Comparison of ENCODE assay signal across 17 cellular contexts in genomic region chr10:113169111-113169510, GRCh38.
DNase-seq lines count a peak whose midpoint lies in the region; ATAC-seq and TF ChIP-seq lines count a peak whose summit lies in the region.
"Had no signal": no experiment of that assay in that cellular context is flagged by ENCODE, and none has a peak within 500 bp of the region (broad histone marks: within the 10 kb centered on the region; RNA-seq: fewer than 3 reads in every experiment).

No MANE protein-coding gene starts in this region.

- H3K4me1 Mint-ChIP-seq in endodermal cell = peaks cover 20% of the 10 kb centered on the region

- H3K27me3 Mint-ChIP-seq in endodermal cell (ENCODE audit: insufficient read depth) = no peaks in the 10 kb centered on the region

- H2BK5ac ChIP-seq in trophoblast cell (ENCODE audit: low read depth, low read length, poor library complexity) = peak overlapping the region; percentile 7

- H3K36me3 ChIP-seq in BLaER1 treated with 17β-estradiol and CSF1 and Interleukin-3, amounts not matched to agents 10 nM and 100 nM = peaks cover 16 to 45% (median 33%) of the 10 kb centered on the region in 11 experiments
- H3K36me3 ChIP-seq in HUES48 (ENCODE audit: control insufficient read depth, insufficient read depth, low read length) = peaks cover 12% of the 10 kb centered on the region
- H3K36me3 ChIP-seq in endodermal cell (ENCODE audit: control insufficient read depth, insufficient read depth, low read length) = peaks cover 39% of the 10 kb centered on the region
- peaks cover 7 to 9% of the 10 kb centered on the region in 2 experiments for H3K36me3 ChIP-seq in trophoblast cell (ENCODE audit: control insufficient read depth in 1 of 2, insufficient read depth in 2 of 2, low read length in 2 of 2)

- H3K23ac ChIP-seq in trophoblast cell (ENCODE audit: low read length) = no peak overlapping the region

- H2AK5ac ChIP-seq in trophoblast cell (ENCODE audit: low read length) = no peak overlapping the region

- no peak overlapping the region for H2BK12ac ChIP-seq in trophoblast cell (ENCODE audit: low read length)

- H3K9ac ChIP-seq in BLaER1 treated with 17β-estradiol and CSF1 and Interleukin-3, amounts not matched to agents 10 nM and 100 nM = peak overlapping the region in 1 of 11 experiments; percentile 3; a peak in 1 of 22 replicates
- H3K9ac ChIP-seq in HUES48 (ENCODE audit: low read depth, low read length) (no peak overlapping the region), endodermal cell (ENCODE audit: extremely low read depth, low read length, poor library complexity, severe bottlenecking) (no peak overlapping the region), trophoblast cell (ENCODE audit: low read length) (no peak overlapping the region)

- no peaks in the 10 kb centered on the region for H4K20me1 ChIP-seq in BLaER1 treated with 17β-estradiol and CSF1 and Interleukin-3, amounts not matched to agents 10 nM and 100 nM

- no peak overlapping the region for H3K4me3 Mint-ChIP-seq in endodermal cell
- H3K4me3 Mint-ChIP-seq: CD8-positive, alpha-beta T cell had no signal

- H3K36me3 Mint-ChIP-seq in endodermal cell (ENCODE audit: low read depth) = peaks cover 35% of the 10 kb centered on the region

- no peak overlapping the region for H4K8ac ChIP-seq in trophoblast cell (ENCODE audit: low read depth, low read length)

- no peak for TF ChIP-seq CTCF in endodermal cell (conservative IDR thresholded peaks at IDR 0.05)

- peak overlapping the region; percentile 95 for H4K91ac ChIP-seq in trophoblast cell (ENCODE audit: low read depth, low read length)

- peak overlapping the region; percentile 10 for H3K27ac Mint-ChIP-seq in endodermal cell
- H3K27ac Mint-ChIP-seq: CD8-positive, alpha-beta T cell had no signal

- peak overlapping the region; percentile 36 for H2BK120ac ChIP-seq in trophoblast cell (ENCODE audit: insufficient read depth, low read length, poor library complexity)

- no peaks in the 10 kb centered on the region for H3K27me3 ChIP-seq in BLaER1 treated with 17β-estradiol and CSF1 and Interleukin-3, amounts not matched to agents 10 nM and 100 nM
- no peaks in the 10 kb centered on the region for H3K27me3 ChIP-seq in HUES48 (ENCODE audit: control insufficient read depth, insufficient read depth, low read length)
- no peaks in the 10 kb centered on the region for H3K27me3 ChIP-seq in endodermal cell (ENCODE audit: control insufficient read depth, insufficient read depth, low read length, poor library complexity, severe bottlenecking)
- H3K27me3 ChIP-seq in trophoblast cell (ENCODE audit: insufficient read depth, low read length) = no peaks in the 10 kb centered on the region

- no peak overlapping the region for H3K4ac ChIP-seq in trophoblast cell (ENCODE audit: low read depth, low read length)

- no peak overlapping the region for H3K4me3 ChIP-seq in BLaER1 treated with 17β-estradiol and CSF1 and Interleukin-3, amounts not matched to agents 10 nM and 100 nM
- H3K4me3 ChIP-seq in HUES48 (ENCODE audit: low read depth, low read length) = no peak overlapping the region
- H3K4me3 ChIP-seq in endodermal cell (ENCODE audit: low read length) = no peak overlapping the region
- H3K4me3 ChIP-seq in trophoblast cell (ENCODE audit: low read depth, low read length) = no peak overlapping the region

- no peak for ATAC-seq in HG03378 (IDR thresholded peaks at IDR 0.05; ENCODE audit: unreplicated experiment)
- ATAC-seq: CD8-positive, alpha-beta T cell; Right ventricle myocardium inferior; SK-N-SH treated with all-trans-retinoic acid at 6 μM for 48 hours had no signal

- peaks cover 21% of the 10 kb centered on the region for H3K79me1 ChIP-seq in trophoblast cell (ENCODE audit: low read length)

- WGBS in endodermal cell (ENCODE audit: insufficient coverage in 1 of 2, insufficient read length in 1 of 2), 2 experiments = 51 to 83% methylated on average over 4 to 10 of the region's 10 CpGs
- WGBS in trophoblast cell (ENCODE audit: extremely low coverage, insufficient coverage, insufficient read length) = no CpG with 5 or more reads among the region's 10 CpGs

- peak overlapping the region in 2 of 11 experiments; percentile 61 to 74; a peak in 4 of 22 replicates for H3K27ac ChIP-seq in BLaER1 treated with 17β-estradiol and CSF1 and Interleukin-3, amounts not matched to agents 10 nM and 100 nM
- peak overlapping the region; percentile 68 for H3K27ac ChIP-seq in HUES48 (ENCODE audit: low read depth, low read length)
- no peak overlapping the region for H3K27ac ChIP-seq in endodermal cell (ENCODE audit: low read depth, low read length)
- H3K27ac ChIP-seq in trophoblast cell (ENCODE audit: low read depth, low read length) = peak overlapping the region; percentile 88
- H3K27ac ChIP-seq: HL-60 had no signal

- no peaks in the 10 kb centered on the region for H3K9me3 ChIP-seq in BLaER1 treated with 17β-estradiol and CSF1 and Interleukin-3, amounts not matched to agents 10 nM and 100 nM (replicated peaks in 1 of 11)
- H3K9me3 ChIP-seq in HUES48 (ENCODE audit: control insufficient read depth, insufficient read depth, low read length) = no peaks in the 10 kb centered on the region
- H3K9me3 ChIP-seq in endodermal cell (ENCODE audit: control insufficient read depth, low read length) = no peaks in the 10 kb centered on the region
- H3K9me3 ChIP-seq in trophoblast cell (ENCODE audit: insufficient read depth, low read depth, low read length) = no peaks in the 10 kb centered on the region

- DNase-seq in endodermal cell (no peak), trophoblast cell (peak in 1 of 2 donors; percentile 34), NCI-H2029 treated with DMSO at 0.1 percent for 48 hours (lab: John Stamatoyannopoulos, UW) (no peak), NOMO-1 treated with DMSO at 0.1 percent for 48 hours (lab: John Stamatoyannopoulos, UW; ENCODE audit: unreplicated experiment) (no peak)
- DNase-seq: CD8-positive, alpha-beta T cell; H7; KG1; NCI-H1092 treated with DMSO at 0.1 percent for 48 hours; NCI-H1694; NCI-H446; NCI-H774 had no signal

- peak overlapping the region; percentile 9 for H3K14ac ChIP-seq in trophoblast cell (ENCODE audit: low read length)

- peak overlapping the region; percentile 37 to 75 (median 66) for H3K4me2 ChIP-seq in BLaER1 treated with 17β-estradiol and CSF1 and Interleukin-3, amounts not matched to agents 10 nM and 100 nM
- H3K4me2 ChIP-seq in trophoblast cell (ENCODE audit: low read length) = no peak overlapping the region

- no peak overlapping the region for H2AFZ ChIP-seq in trophoblast cell (ENCODE audit: insufficient read depth, low read length, poor library complexity)

- peaks cover 3% of the 10 kb centered on the region for H3K79me2 ChIP-seq in trophoblast cell (ENCODE audit: control insufficient read depth, insufficient read depth, low read length, poor library complexity)

- H3K18ac ChIP-seq in trophoblast cell (ENCODE audit: low read length) = peak overlapping the region; percentile 48

- H3K4me1 ChIP-seq in BLaER1 treated with 17β-estradiol and CSF1 and Interleukin-3, amounts not matched to agents 10 nM and 100 nM = peaks cover 20 to 53% (median 25%) of the 10 kb centered on the region in 10 experiments
- H3K4me1 ChIP-seq in HUES48 (ENCODE audit: control insufficient read depth, insufficient read depth, low read length) (peaks cover 53% of the 10 kb centered on the region), endodermal cell (ENCODE audit: control insufficient read depth, insufficient read depth, low read length) (no peaks in the 10 kb centered on the region), trophoblast cell (ENCODE audit: control insufficient read depth in 1 of 2, insufficient read depth in 2 of 2, low read length in 2 of 2) (peaks cover 17 to 27% of the 10 kb centered on the region in 2 experiments)

- no peaks in the 10 kb centered on the region for H3K9me3 Mint-ChIP-seq in endodermal cell
- H3K9me3 Mint-ChIP-seq: CD8-positive, alpha-beta T cell had no signal

- H4K12ac ChIP-seq in trophoblast cell (ENCODE audit: low read depth, low read length) = no peak overlapping the region
